ENCODE assay signal across 1 cellular context in the genomic region with DNA sequence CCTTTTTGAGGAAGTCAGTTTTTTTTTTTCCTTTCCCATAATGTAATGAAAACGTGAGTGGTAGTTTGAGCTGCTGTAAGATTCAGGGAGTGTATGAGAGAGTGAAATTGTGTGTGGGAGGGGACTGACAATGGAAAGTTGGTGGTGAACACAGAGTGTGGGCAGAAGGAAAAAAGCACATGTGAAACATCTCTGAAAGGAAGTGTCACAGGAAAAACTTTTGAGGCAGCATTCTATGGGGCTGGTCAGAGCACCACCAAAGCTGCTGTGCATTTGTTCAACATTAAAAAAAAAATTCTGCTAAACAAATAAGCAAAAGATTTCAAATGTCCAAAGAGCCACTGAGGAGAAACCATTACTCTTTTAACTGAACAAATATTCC.
TF ChIP-seq lines count a peak whose summit lies in the region.

No MANE protein-coding gene starts in this region.

TF ChIP-seq in HEK293, 187 proteins besides CTCF, POLR2A, EP300 and RAD21 (continued from another document):
- TF ChIP-seq, protein P1, sequence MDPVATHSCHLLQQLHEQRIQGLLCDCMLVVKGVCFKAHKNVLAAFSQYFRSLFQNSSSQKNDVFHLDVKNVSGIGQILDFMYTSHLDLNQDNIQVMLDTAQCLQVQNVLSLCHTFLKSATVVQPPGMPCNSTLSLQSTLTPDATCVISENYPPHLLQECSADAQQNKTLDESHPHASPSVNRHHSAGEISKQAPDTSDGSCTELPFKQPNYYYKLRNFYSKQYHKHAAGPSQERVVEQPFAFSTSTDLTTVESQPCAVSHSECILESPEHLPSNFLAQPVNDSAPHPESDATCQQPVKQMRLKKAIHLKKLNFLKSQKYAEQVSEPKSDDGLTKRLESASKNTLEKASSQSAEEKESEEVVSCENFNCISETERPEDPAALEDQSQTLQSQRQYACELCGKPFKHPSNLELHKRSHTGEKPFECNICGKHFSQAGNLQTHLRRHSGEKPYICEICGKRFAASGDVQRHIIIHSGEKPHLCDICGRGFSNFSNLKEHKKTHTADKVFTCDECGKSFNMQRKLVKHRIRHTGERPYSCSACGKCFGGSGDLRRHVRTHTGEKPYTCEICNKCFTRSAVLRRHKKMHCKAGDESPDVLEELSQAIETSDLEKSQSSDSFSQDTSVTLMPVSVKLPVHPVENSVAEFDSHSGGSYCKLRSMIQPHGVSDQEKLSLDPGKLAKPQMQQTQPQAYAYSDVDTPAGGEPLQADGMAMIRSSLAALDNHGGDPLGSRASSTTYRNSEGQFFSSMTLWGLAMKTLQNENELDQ (tag by site-specific recombination; IDR thresholded peaks at IDR 0.05; ENCODE audit: low read depth): no peak
- TF ChIP-seq, protein P2, sequence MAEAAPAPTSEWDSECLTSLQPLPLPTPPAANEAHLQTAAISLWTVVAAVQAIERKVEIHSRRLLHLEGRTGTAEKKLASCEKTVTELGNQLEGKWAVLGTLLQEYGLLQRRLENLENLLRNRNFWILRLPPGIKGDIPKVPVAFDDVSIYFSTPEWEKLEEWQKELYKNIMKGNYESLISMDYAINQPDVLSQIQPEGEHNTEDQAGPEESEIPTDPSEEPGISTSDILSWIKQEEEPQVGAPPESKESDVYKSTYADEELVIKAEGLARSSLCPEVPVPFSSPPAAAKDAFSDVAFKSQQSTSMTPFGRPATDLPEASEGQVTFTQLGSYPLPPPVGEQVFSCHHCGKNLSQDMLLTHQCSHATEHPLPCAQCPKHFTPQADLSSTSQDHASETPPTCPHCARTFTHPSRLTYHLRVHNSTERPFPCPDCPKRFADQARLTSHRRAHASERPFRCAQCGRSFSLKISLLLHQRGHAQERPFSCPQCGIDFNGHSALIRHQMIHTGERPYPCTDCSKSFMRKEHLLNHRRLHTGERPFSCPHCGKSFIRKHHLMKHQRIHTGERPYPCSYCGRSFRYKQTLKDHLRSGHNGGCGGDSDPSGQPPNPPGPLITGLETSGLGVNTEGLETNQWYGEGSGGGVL (tag by site-specific recombination; IDR thresholded peaks at IDR 0.05): no peak
- TF ChIP-seq GLIS2 (tag by site-specific recombination; IDR thresholded peaks at IDR 0.05) (no peak), ZNF843 (tag by site-specific recombination; IDR thresholded peaks at IDR 0.05) (no peak), ZNF629 (tag by site-specific recombination; IDR thresholded peaks at IDR 0.05) (no peak), ZNF155 (tag by site-specific recombination; IDR thresholded peaks at IDR 0.05) (no peak), MYNN (tag by site-specific recombination; IDR thresholded peaks at IDR 0.05; ENCODE audit: borderline replicate concordance) (no peak), ZXDB (tag by site-specific recombination; IDR thresholded peaks at IDR 0.05) (no peak)
- TF ChIP-seq, protein P3, sequence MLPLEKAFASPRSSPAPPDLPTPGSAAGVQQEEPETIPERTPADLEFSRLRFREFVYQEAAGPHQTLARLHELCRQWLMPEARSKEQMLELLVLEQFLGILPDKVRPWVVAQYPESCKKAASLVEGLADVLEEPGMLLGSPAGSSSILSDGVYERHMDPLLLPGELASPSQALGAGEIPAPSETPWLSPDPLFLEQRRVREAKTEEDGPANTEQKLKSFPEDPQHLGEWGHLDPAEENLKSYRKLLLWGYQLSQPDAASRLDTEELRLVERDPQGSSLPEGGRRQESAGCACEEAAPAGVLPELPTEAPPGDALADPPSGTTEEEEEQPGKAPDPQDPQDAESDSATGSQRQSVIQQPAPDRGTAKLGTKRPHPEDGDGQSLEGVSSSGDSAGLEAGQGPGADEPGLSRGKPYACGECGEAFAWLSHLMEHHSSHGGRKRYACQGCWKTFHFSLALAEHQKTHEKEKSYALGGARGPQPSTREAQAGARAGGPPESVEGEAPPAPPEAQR (tag by site-specific recombination; IDR thresholded peaks at IDR 0.05): no peak
